ENCODE assay signal across 8 cellular contexts in the genomic region with DNA sequence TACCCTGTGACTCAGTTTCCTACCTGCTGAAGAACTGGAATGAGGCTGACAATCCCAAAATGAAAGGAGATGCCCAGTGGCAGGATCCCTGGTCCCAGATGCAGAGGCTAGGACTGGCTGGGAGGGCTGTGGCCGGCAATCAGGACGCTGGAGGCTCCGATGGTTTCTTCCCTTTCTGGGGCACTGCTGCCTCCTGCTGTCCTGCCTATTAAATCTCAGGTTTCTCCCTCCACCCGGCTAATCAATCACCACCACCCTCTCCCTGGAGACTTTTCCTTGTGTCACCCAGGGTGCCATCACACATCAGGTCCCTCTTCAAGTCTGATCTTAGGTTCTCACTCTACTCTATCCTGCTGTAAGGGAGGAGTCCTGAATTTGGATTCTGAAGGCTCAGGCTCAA.
DNase-seq lines count a peak whose midpoint lies in the region; ATAC-seq and TF ChIP-seq lines count a peak whose summit lies in the region.

No MANE protein-coding gene starts in this region.

- no peak for ATAC-seq in activated CD8-positive, alpha-beta T cell treated with anti-CD3 and anti-CD28 coated beads for 36 hours
- ATAC-seq in HG02970 (IDR thresholded peaks at IDR 0.05; ENCODE audit: low FRiP score, unreplicated experiment): no peak

- no peaks in the 10 kb centered on the region for H3K27me3 Mint-ChIP-seq in activated CD8-positive, alpha-beta T cell treated with anti-CD3 and anti-CD28 coated beads for 36 hours
- H3K27me3 Mint-ChIP-seq in osteocyte (ENCODE audit: unreplicated experiment): peaks cover 40% of the 10 kb centered on the region

- intact Hi-C loops in activated CD8-positive, alpha-beta T cell treated with anti-CD3 and anti-CD28 coated beads for 36 hours (cut with micrococcal nuclease): no loop called here

- peak; percentile 52 for TF ChIP-seq CTCF in activated CD8-positive, alpha-beta T cell treated with anti-CD3 and anti-CD28 coated beads for 36 hours (IDR thresholded peaks at IDR 0.05)
- peak; percentile 60 for TF ChIP-seq CTCF in osteocyte (IDR thresholded peaks at IDR 0.05)

- no peak overlapping the region for H3K4me3 Mint-ChIP-seq in activated CD8-positive, alpha-beta T cell treated with anti-CD3 and anti-CD28 coated beads for 36 hours
- H3K4me3 Mint-ChIP-seq in osteocyte (ENCODE audit: unreplicated experiment): no peak overlapping the region

- CTCF ChIA-PET in activated CD8-positive, alpha-beta T cell treated with anti-CD3 and anti-CD28 coated beads for 36 hours (lab: Charles Lee): interaction anchor here (0.8 to 8.1 kb wide), 2 partner anchors 120 to 128 kb away, joined by 3 to 201 read pairs; no protein-coding TSS in a partner anchor

- no peaks in the 10 kb centered on the region for H3K9me3 Mint-ChIP-seq in activated CD8-positive, alpha-beta T cell treated with anti-CD3 and anti-CD28 coated beads for 36 hours
- H3K9me3 Mint-ChIP-seq in osteocyte (ENCODE audit: unreplicated experiment): no peaks in the 10 kb centered on the region

- peaks cover 7% of the 10 kb centered on the region for H3K4me1 Mint-ChIP-seq in activated CD8-positive, alpha-beta T cell treated with anti-CD3 and anti-CD28 coated beads for 36 hours (ENCODE audit: low read depth)
- H3K4me1 Mint-ChIP-seq in osteocyte (ENCODE audit: unreplicated experiment): no peaks in the 10 kb centered on the region

- DNase-seq in EH (ENCODE audit: low read depth) (peak; percentile 77), GOT3 (lab: John Stamatoyannopoulos, UW) (peak; percentile 14), NCI-H1436 (lab: John Stamatoyannopoulos, UW) (peak; percentile 65), glomerular visceral epithelial cell (ENCODE audit: extremely low spot score) (peak; percentile 61), osteocyte (ENCODE audit: extremely low spot score, unreplicated experiment) (no peak)
- DNase-seq in activated CD8-positive, alpha-beta T cell treated with anti-CD3 and anti-CD28 coated beads for 36 hours: peak; percentile 32
- DNase-seq in effector CD4-positive, alpha-beta T cell: no peak

- POLR2A ChIA-PET in activated CD8-positive, alpha-beta T cell treated with anti-CD3 and anti-CD28 coated beads for 36 hours (lab: Charles Lee): no interaction called here

- no peaks in the 10 kb centered on the region for H3K36me3 Mint-ChIP-seq in activated CD8-positive, alpha-beta T cell treated with anti-CD3 and anti-CD28 coated beads for 36 hours (ENCODE audit: low read depth)
- H3K36me3 Mint-ChIP-seq in osteocyte (ENCODE audit: unreplicated experiment): no peaks in the 10 kb centered on the region

- no peak overlapping the region for H3K27ac Mint-ChIP-seq in activated CD8-positive, alpha-beta T cell treated with anti-CD3 and anti-CD28 coated beads for 36 hours
- H3K27ac Mint-ChIP-seq in osteocyte (ENCODE audit: unreplicated experiment): no peak overlapping the region

Comparison
In these comparisons a context has a peak if more than half of its experiments do, and no peak if none do; other contexts are left out.
1. DNase-seq: peak in EH (single experiment), GOT3 (single experiment), NCI-H1436 (single experiment), activated CD8-positive, alpha-beta T cell treated with anti-CD3 and anti-CD28 coated beads for 36 hours (single experiment) and glomerular visceral epithelial cell (single experiment); none in osteocyte (single experiment) and effector CD4-positive, alpha-beta T cell (single experiment).